1 cellular context compared by ENCODE assay signal in genomic region chr5:125348221-125348692, GRCh38.
A peak's percentile ranks its signal among the peaks of the same experiment; 100 is the strongest.
TF ChIP-seq lines count a peak whose summit lies in the region.

No MANE protein-coding gene starts in this region.

TF ChIP-seq in GM23338, 12 proteins besides CTCF, POLR2A, EP300 and RAD21 (continued from another document):
- TF ChIP-seq ZNF462 (CRISPR knock-in tag; IDR thresholded peaks at IDR 0.05) (peak; percentile 23; the same call in 1 of the 2 replicates), STAT1 (IDR thresholded peaks at IDR 0.05; ENCODE audit: unreplicated experiment) (no peak)
